In the genomic region with DNA sequence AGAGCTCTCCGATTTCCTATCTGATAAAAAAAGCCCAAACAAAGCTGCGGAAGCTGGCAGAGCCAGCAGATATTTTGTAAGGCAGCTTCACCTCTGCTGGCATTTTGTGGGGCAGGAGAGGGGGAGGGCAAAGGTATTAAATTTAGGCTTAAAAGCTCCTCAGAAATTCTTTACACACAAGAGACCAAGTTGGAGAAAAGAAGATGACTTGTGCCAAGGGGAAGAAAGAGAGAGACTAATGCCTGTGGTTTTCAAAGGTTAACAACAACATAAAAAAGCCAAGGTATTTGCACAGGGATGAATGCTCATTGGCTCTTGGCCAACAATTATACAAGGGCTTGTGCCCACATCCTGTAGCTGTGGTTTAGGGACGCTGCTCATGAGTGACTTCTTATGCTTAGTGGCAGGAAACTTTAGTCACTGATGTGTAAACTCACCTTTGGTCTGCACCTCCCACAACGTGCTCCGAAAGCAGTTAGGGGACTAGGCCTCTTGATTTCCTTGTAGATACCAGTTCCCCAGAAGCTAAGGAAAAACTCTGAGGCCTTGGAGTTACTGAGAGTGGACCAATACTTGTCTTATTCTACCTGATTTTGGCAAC, we compare ENCODE assay signal across 8 cellular contexts.
A peak's percentile ranks its signal among the peaks of the same experiment; 100 is the strongest.
DNase-seq lines count a peak whose midpoint lies in the region; ATAC-seq and TF ChIP-seq lines count a peak whose summit lies in the region.

No MANE protein-coding gene starts in this region.

- no peak for TF ChIP-seq CTCF in fibroblast of villous mesenchyme (IDR thresholded peaks at IDR 0.05; ENCODE audit: insufficient read depth, low read depth, low read length)

- ATAC-seq in GM19324 (IDR thresholded peaks at IDR 0.05; ENCODE audit: low FRiP score, unreplicated experiment) (peak; percentile 100), HG03432 (IDR thresholded peaks at IDR 0.05; ENCODE audit: unreplicated experiment) (peak; percentile 100)

- no peak overlapping the region for H3K4me3 ChIP-seq in fibroblast of villous mesenchyme (ENCODE audit: low read depth, low read length)

- peak; percentile 32 for DNase-seq in AG20443 (ENCODE audit: low spot score)
- DNase-seq in NCI-H526 treated with DMSO at 0.1 percent for 48 hours (lab: John Stamatoyannopoulos, UW) = peak; percentile 69
- DNase-seq in activated CD8-positive, alpha-beta memory T cell treated with anti-CD3 and anti-CD28 coated beads for 4 hours (ENCODE audit: low read depth in 2 of 2) = peak; percentile 49 to 77
- peak; percentile 77 for DNase-seq in fibroblast of villous mesenchyme (ENCODE audit: low read depth)
- peak; percentile 46 to 69 for DNase-seq in stimulated activated CD4-positive, alpha-beta T cell treated with anti-CD3 and anti-CD28 coated beads, Interleukin-4, amount 100 ng/mL, for 48 hours (ENCODE audit: low read depth in 2 of 2)
- no peak for DNase-seq in cerebellum (ENCODE audit: low spot score)
